Comparison of ENCODE assay signal across 1 cellular context in genomic region chr1:172326171-172326570, GRCh38.
TF ChIP-seq lines count a peak whose summit lies in the region.

No MANE protein-coding gene starts in this region.

TF ChIP-seq in A549, 52 proteins besides CTCF, POLR2A, EP300 and RAD21 (continued from another document):
- TF ChIP-seq FOXS1 (CRISPR knock-in tag; IDR thresholded peaks at IDR 0.05) (no peak), POLR2AphosphoS2 (conservative IDR thresholded peaks at IDR 0.05; ENCODE audit: low read length) (no peak), HOXB13 (CRISPR knock-in tag; IDR thresholded peaks at IDR 0.05; ENCODE audit: low read depth) (no peak)
